Comparison of ENCODE assay signal across 18 cellular contexts in genomic region chr17:266219-266618, GRCh38.
DNase-seq lines count a peak whose midpoint lies in the region; ATAC-seq, FAIRE-seq and TF ChIP-seq lines count a peak whose summit lies in the region.
"Had no signal": no experiment of that assay in that cellular context is flagged by ENCODE, and none has a peak within 500 bp of the region (broad histone marks: within the 10 kb centered on the region; RNA-seq: fewer than 3 reads in every experiment).

No MANE protein-coding gene starts in this region.

- H3K36me3 ChIP-seq in adrenal gland (replicated peaks in 1 of 2) (peaks cover 0 to 5% of the 10 kb centered on the region in 2 donors), gastrocnemius medialis (no peaks in the 10 kb centered on the region), PC-3 (ENCODE audit: low read depth, low read length) (no peaks in the 10 kb centered on the region; the same call in 1 of the 2 replicates)
- H3K36me3 ChIP-seq: HAP-1 had no signal

- no peaks in the 10 kb centered on the region for H3K9me2 ChIP-seq in PC-3 (replicated peaks; ENCODE audit: low read length)

- no peak overlapping the region for H3K4me3 ChIP-seq in A549
- no peak overlapping the region for H3K4me3 ChIP-seq in adrenal gland
- H3K4me3 ChIP-seq in gastrocnemius medialis, result no peak overlapping the region
- H3K4me3 ChIP-seq in PC-3 (ENCODE audit: low read length), result no peak overlapping the region
- H3K4me3 ChIP-seq: cardiac muscle cell, HAP-1 had no signal

- H3K9ac ChIP-seq in PC-3 (ENCODE audit: low read length), result no peak overlapping the region

- H3F3A ChIP-seq in PC-3 (ENCODE audit: low read length, unreplicated experiment), result no peaks in the 10 kb centered on the region

- H3K9me3 ChIP-seq in A549 (no peaks in the 10 kb centered on the region), adrenal gland (replicated peaks in 1 of 3) (no peaks in the 10 kb centered on the region), gastrocnemius medialis (no peaks in the 10 kb centered on the region), PC-3 (ENCODE audit: low read length) (no peaks in the 10 kb centered on the region)
- H3K9me3 ChIP-seq: HAP-1 had no signal

- ATAC-seq in A549 (peak; percentile 27 to 44; a peak in 1 of 6 replicates), left lobe of liver (peak; percentile 7), gastrocnemius medialis (no peak), PC-3 (no peak)
- ATAC-seq: activated CD4-positive, alpha-beta T cell treated with anti-CD3 and anti-CD28 coated beads for 36 hours; activated T-helper 17 cell treated with anti-CD3 and anti-CD28 coated beads, Interleukin-2, amount 50 U/mL, for 72 hours had no signal

- CTCF ChIA-PET in A549 (lab: Yijun Ruan, JAX) (interaction anchor here (0.6 to 1.6 kb wide), 5 partner anchors 9 to 304 kb away, joined by 3 to 4 read pairs (median 3); no protein-coding TSS in a partner anchor), PC-3 (lab: Charles Lee) (no interaction called here)

- DNase-seq in A549 (ENCODE audit: low read depth in 1 of 2, low spot score in 1 of 2), result no peak
- DNase-seq in adrenal gland, result peak in 6 of 7 donors; percentile 3 to 44 (median 8)
- DNase-seq in left lobe of liver (ENCODE audit: low spot score), result peak; percentile 37
- DNase-seq in gastrocnemius medialis, result no peak
- DNase-seq in LoVo (ENCODE audit: low spot score), result no peak
- DNase-seq in stimulated activated naive CD4-positive, alpha-beta T cell (lab: John Stamatoyannopoulos, UW), result no peak
- DNase-seq in PC-3, result no peak
- DNase-seq: activated CD4-positive, alpha-beta T cell treated with anti-CD3 and anti-CD28 coated beads for 36 hours; Karpas-422; NCI-H1105; NCI-H2107; NCI-H510A treated with DMSO at 0.1 percent for 48 hours; nephron progenitor cell; stimulated activated CD4-positive, alpha-beta T cell treated with anti-CD3 and anti-CD28 coated beads, Interleukin-12 subunit alpha, Interleukin-12 subunit beta, amount 100 ng/mL, for 4 hours had no signal

- no peak overlapping the region for H3K4me2 ChIP-seq in A549
- H3K4me2 ChIP-seq in PC-3 (ENCODE audit: low read length), result no peak overlapping the region

- TF ChIP-seq POLR2A in A549 (IDR thresholded peaks at IDR 0.05; ENCODE audit: low read length) (no peak), adrenal gland (IDR thresholded peaks at IDR 0.05) (no peak), gastrocnemius medialis (IDR thresholded peaks at IDR 0.05) (no peak)

- H4K20me1 ChIP-seq in PC-3 (ENCODE audit: low read length), result no peaks in the 10 kb centered on the region

- in situ Hi-C loops in gastrocnemius medialis (cut with MboI; ENCODE audit: low sequenced_read_pairs in 4 of 4), result loop anchor here in 1 of 4 donors (10.0 kb wide), 1 partner anchor 129 kb away; no protein-coding TSS in a partner anchor

- POLR2A ChIA-PET in A549 (lab: Yijun Ruan, JAX), result no interaction called here
- POLR2A ChIA-PET in PC-3 (lab: Charles Lee; ENCODE audit: unreplicated experiment), result no interaction called here

- no peaks in the 10 kb centered on the region for H3K4me1 ChIP-seq in A549
- no peaks in the 10 kb centered on the region for H3K4me1 ChIP-seq in adrenal gland (replicated peaks in 1 of 2)
- peaks cover 16 to 20% of the 10 kb centered on the region in 2 donors for H3K4me1 ChIP-seq in gastrocnemius medialis
- H3K4me1 ChIP-seq in PC-3 (ENCODE audit: insufficient read depth, low read length), result no peaks in the 10 kb centered on the region
- H3K4me1 ChIP-seq: HAP-1 had no signal

- BruUV-seq in PC-3 (replicated peaks; lab: Mats Ljungman, UMichigan), result no TSS peak

- FAIRE-seq in A549 (lab: Jason Lieb, UNC), result no peak
- FAIRE-seq: HTR-8/SVneo had no signal

- TF ChIP-seq RAD21 in A549 (conservative IDR thresholded peaks at IDR 0.05 in 1 of 2, IDR thresholded peaks at IDR 0.05 in 1 of 2), result no peak

- 91% methylated on average over 6 of the region's 6 CpGs for WGBS in A549 (ENCODE audit: missing lambda C conversion rate)
- 88 to 91% (median 89%) methylated on average over 3 to 6 of the region's 6 CpGs for WGBS in adrenal gland, 4 donors

- H3K27ac ChIP-seq in A549 (no peak overlapping the region), adrenal gland (peak overlapping the region in 2 of 5 donors; percentile 69 to 79), gastrocnemius medialis (peak overlapping the region; percentile 46 to 79 (median 66)), PC-3 (ENCODE audit: low read length) (no peak overlapping the region)
- H3K27ac ChIP-seq: cardiac muscle cell had no signal

- no peak for TF ChIP-seq EP300 in A549 (IDR thresholded peaks at IDR 0.05)

- H3K27me3 ChIP-seq in adrenal gland (no peaks in the 10 kb centered on the region), gastrocnemius medialis (no peaks in the 10 kb centered on the region), PC-3 (ENCODE audit: low read length) (no peaks in the 10 kb centered on the region)
- H3K27me3 ChIP-seq: cardiac muscle cell had no signal

- no peak overlapping the region for H2AFZ ChIP-seq in PC-3 (ENCODE audit: low read length)

- H3K79me2 ChIP-seq in PC-3 (ENCODE audit: low read length), result no peaks in the 10 kb centered on the region

- no peak for TF ChIP-seq CTCF in A549 (IDR thresholded peaks at IDR 0.05)
- TF ChIP-seq CTCF in adrenal gland (IDR thresholded peaks at IDR 0.05), result no peak
- no peak for TF ChIP-seq CTCF in gastrocnemius medialis (IDR thresholded peaks at IDR 0.05 in 4 of 5, conservative IDR thresholded peaks at IDR 0.05 in 1 of 5)
- no peak for TF ChIP-seq CTCF in PC-3 (conservative IDR thresholded peaks at IDR 0.05; ENCODE audit: low read depth, low read length)

- intact Hi-C loops in adrenal gland (cut with DNase I), result no loop called here
- intact Hi-C loops in gastrocnemius medialis (cut with DNase I; ENCODE audit: low total_unique reads), result loop anchor here (5.0 kb wide), 1 partner anchor 36 kb away; no protein-coding TSS in a partner anchor
- intact Hi-C loops in PC-3 (cut with micrococcal nuclease), result no loop called here

TF ChIP-seq in A549, 52 proteins besides CTCF, POLR2A, EP300 and RAD21:
- TF ChIP-seq CBX2 (IDR thresholded peaks at IDR 0.05; ENCODE audit: borderline replicate concordance, low read depth) (no peak), BCL3 (IDR thresholded peaks at IDR 0.05) (no peak), JUN (IDR thresholded peaks at IDR 0.05) (no peak), JUNB (IDR thresholded peaks at IDR 0.05) (no peak), CHD2 (IDR thresholded peaks at IDR 0.05; ENCODE audit: low read length, partially characterized antibody) (no peak), ZFP36 (IDR thresholded peaks at IDR 0.05; ENCODE audit: borderline replicate concordance, partially characterized antibody) (no peak), REST (IDR thresholded peaks at IDR 0.05) (no peak)

Comparison
In these comparisons a context has a peak if more than half of its experiments do, and no peak if none do; other contexts are left out.
1. ATAC-seq: peak in A549 (2 of 2) and left lobe of liver (single experiment); none in gastrocnemius medialis (0 of 2) and PC-3 (single experiment).
2. DNase-seq: peak in adrenal gland (6 of 7) and left lobe of liver (single experiment); none in A549 (0 of 2), gastrocnemius medialis (0 of 2), LoVo (single experiment), stimulated activated naive CD4-positive, alpha-beta T cell (0 of 6) and PC-3 (single experiment).
3. H3K27ac ChIP-seq: peak in gastrocnemius medialis (4 of 4); none in A549 (0 of 2) and PC-3 (single experiment).